ENCODE assay signal across 1 cellular context in the genomic region with DNA sequence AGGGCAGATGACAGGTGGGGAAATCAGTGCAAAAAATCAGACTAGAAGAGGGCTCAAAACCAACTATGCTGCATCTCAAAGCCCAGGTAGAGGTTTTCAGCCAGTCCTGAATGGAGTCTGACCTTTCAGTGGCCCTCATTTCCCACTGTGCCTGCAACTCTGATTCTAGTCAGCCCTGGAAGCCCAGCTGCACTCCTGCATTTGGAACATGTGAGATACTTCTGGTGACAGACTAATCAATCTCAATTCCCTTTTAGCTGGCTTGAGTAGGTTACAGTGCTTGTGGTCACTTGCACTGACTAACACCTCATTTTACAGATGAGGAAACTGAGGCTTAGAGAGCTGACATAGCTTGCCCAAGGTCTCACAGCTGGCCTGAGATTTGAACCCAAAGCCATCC.
TF ChIP-seq lines count a peak whose summit lies in the region.

No MANE protein-coding gene starts in this region.

TF ChIP-seq in GM12878, 131 proteins besides CTCF, POLR2A, EP300 and RAD21:
- TF ChIP-seq TCF12 (IDR thresholded peaks at IDR 0.05; ENCODE audit: low read depth, low read length), result 0 out of 2 replicates have a peak, but pooled peaks have one; percentile 51
- TF ChIP-seq BCL11A (IDR thresholded peaks at IDR 0.05; ENCODE audit: low read depth, low read length), result 0 out of 2 replicates have a peak, but pooled peaks have one; percentile 14
- no peak for TF ChIP-seq SUZ12 (IDR thresholded peaks at IDR 0.05; ENCODE audit: unreplicated experiment)
- TF ChIP-seq SPI1 (IDR thresholded peaks at IDR 0.05; ENCODE audit: borderline replicate concordance, insufficient read depth, low read depth, low read length), result 0 out of 2 replicates have a peak, but pooled peaks have one; percentile 23
